Comparison of ENCODE assay signal across 24 cellular contexts in the genomic region with DNA sequence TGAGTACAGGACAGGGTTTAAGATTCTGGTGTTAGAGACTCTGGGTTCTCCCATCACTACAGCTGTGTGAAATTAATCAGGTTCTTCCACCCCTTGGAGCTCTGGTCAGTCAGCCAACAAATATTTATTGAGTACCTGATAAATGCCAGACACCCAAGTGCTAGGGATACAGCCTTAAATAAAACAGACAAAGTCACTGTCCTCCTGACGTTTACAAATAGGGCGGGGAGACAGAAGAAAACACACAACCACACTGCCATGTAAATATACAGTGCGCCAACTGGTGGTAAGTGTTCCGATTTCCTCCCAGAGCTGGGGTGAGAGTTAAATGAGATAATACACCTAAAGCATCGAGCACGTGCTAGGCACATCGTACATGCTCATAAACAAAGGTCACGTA.
DNase-seq lines count a peak whose midpoint lies in the region; ATAC-seq, FAIRE-seq and TF ChIP-seq lines count a peak whose summit lies in the region.
"Had no signal": no experiment of that assay in that cellular context is flagged by ENCODE, and none has a peak within 500 bp of the region (broad histone marks: within the 10 kb centered on the region; RNA-seq: fewer than 3 reads in every experiment).

No MANE protein-coding gene starts in this region.

- H3K9ac ChIP-seq in K562 (ENCODE audit: insufficient read depth in 1 of 2, low read depth in 2 of 2, low read length in 2 of 2) = no peak overlapping the region
- peak overlapping the region; percentile 10 for H3K9ac ChIP-seq in mesenchymal stem cell (ENCODE audit: low read length)

- 1% methylated on average over 8 of the region's 8 CpGs for WGBS in K562 (ENCODE audit: insufficient coverage, low coverage, missing lambda C conversion rate)
- 70% methylated on average over 7 of the region's 8 CpGs for WGBS in mesenchymal stem cell

- peak; percentile 50 for TF ChIP-seq CTCF in 22Rv1 (IDR thresholded peaks at IDR 0.05)
- peak; percentile 62 for TF ChIP-seq CTCF in LNCaP clone FGC (IDR thresholded peaks at IDR 0.05; ENCODE audit: control insufficient read depth, extremely low read depth, insufficient read depth)
- TF ChIP-seq CTCF in K562 (IDR thresholded peaks at IDR 0.05 in 2 of 3, conservative IDR thresholded peaks at IDR 0.05 in 1 of 3; ENCODE audit: insufficient read depth in 2 of 3, low read depth in 1 of 3, low read length in 3 of 3) = peak in 2 of 3 experiments; percentile 25 to 28; a peak in 2 of 6 replicates
- TF ChIP-seq CTCF in Peyer's patch (IDR thresholded peaks at IDR 0.05) = peak in 2 of 6 experiments; percentile 10 to 22

- no peak overlapping the region for H2BK5ac ChIP-seq in mesenchymal stem cell (ENCODE audit: low read depth, low read length, poor library complexity, severe bottlenecking)

- peak overlapping the region; percentile 37 to 44 for H3K4ac ChIP-seq in mesenchymal stem cell (ENCODE audit: low read depth in 1 of 2, low read length in 2 of 2)

- intact Hi-C loops in K562 (cut with micrococcal nuclease) = no loop called here

- H3K14ac ChIP-seq in mesenchymal stem cell (ENCODE audit: low read length in 2 of 2) = no peak overlapping the region

- H2BK12ac ChIP-seq in mesenchymal stem cell (ENCODE audit: low read length in 2 of 2) = peak overlapping the region in 1 of 2 experiments; percentile 67

- H3K79me1 ChIP-seq in mesenchymal stem cell (replicated peaks; ENCODE audit: low read length, poor library complexity, severe bottlenecking) = no peaks in the 10 kb centered on the region

- CTCF ChIA-PET in K562 (lab: Yijun Ruan, JAX; ENCODE audit: low intra/inter-chr PET ratio) = no interaction called here

- no peaks in the 10 kb centered on the region for H3K9me1 ChIP-seq in K562 (ENCODE audit: control insufficient read depth, insufficient read depth, low read length)

- no peak overlapping the region for H3K27ac ChIP-seq in 22Rv1
- no peak overlapping the region for H3K27ac ChIP-seq in K562 (ENCODE audit: extremely low read depth, low read depth, low read length)
- no peak overlapping the region for H3K27ac ChIP-seq in mesenchymal stem cell (ENCODE audit: low read length, poor library complexity, severe bottlenecking)
- peak overlapping the region in 1 of 4 donors; percentile 19 for H3K27ac ChIP-seq in Peyer's patch
- H3K27ac ChIP-seq: psoas muscle, thyroid gland had no signal

- H2AFZ ChIP-seq in K562 (ENCODE audit: low read depth, low read length) = no peak overlapping the region
- H2AFZ ChIP-seq in mesenchymal stem cell (ENCODE audit: low read depth, low read length) = no peak overlapping the region
- H2AFZ ChIP-seq: hepatocyte had no signal

- H3K27me3 ChIP-seq in K562 (ENCODE audit: control insufficient read depth in 2 of 2, insufficient read depth in 2 of 2, low read length in 2 of 2) (peaks cover 15 to 26% of the 10 kb centered on the region in 2 experiments; a peak in 3 of 5 replicates), mesenchymal stem cell (ENCODE audit: control insufficient read depth in 1 of 2, insufficient read depth in 1 of 2, low read length in 2 of 2) (no peaks in the 10 kb centered on the region), Peyer's patch (no peaks in the 10 kb centered on the region)
- H3K27me3 ChIP-seq: hepatocyte, thyroid gland had no signal

- H3K4me2 ChIP-seq in K562 (ENCODE audit: insufficient read depth, low read length) (no peak overlapping the region), mesenchymal stem cell (ENCODE audit: low read length, poor library complexity, severe bottlenecking) (no peak overlapping the region)
- H3K4me2 ChIP-seq: hepatocyte had no signal

- peak overlapping the region in 1 of 2 experiments; percentile 85 for H3K18ac ChIP-seq in mesenchymal stem cell (ENCODE audit: low read depth in 1 of 2, low read length in 2 of 2)

- H4K91ac ChIP-seq in mesenchymal stem cell (ENCODE audit: low read length) = no peak overlapping the region

- DNase-seq in LNCaP clone FGC (ENCODE audit: low read depth) (peak; percentile 69), K562 (ENCODE audit: extremely low read depth in 1 of 4, low spot score in 3 of 4) (no peak), mesenchymal stem cell (peak; percentile 56), NCI-H1436 treated with DMSO at 0.1 percent for 48 hours (lab: John Stamatoyannopoulos, UW) (no peak), Peyer's patch (no peak), DMS 273 (lab: John Stamatoyannopoulos, UW; ENCODE audit: unreplicated experiment) (no peak)
- DNase-seq: ACHN; activated naive CD4-positive, alpha-beta T cell; CD4-positive, CD25-positive, alpha-beta regulatory T cell; cerebellar nuclear complex; DMS79 treated with DMSO at 0.1 percent for 48 hours; effector memory CD4-positive, alpha-beta T cell; GOT3; islet precursor cell; mesendoderm; NCI-H2081 treated with DMSO at 0.1 percent for 48 hours; NCI-H526; psoas muscle; thyroid gland had no signal

- H2AK5ac ChIP-seq in mesenchymal stem cell (ENCODE audit: low read length, severe bottlenecking) = no peak overlapping the region

- H3K9me3 ChIP-seq in K562 (replicated peaks; ENCODE audit: control insufficient read depth, insufficient read depth, low read depth, low read length) = no peaks in the 10 kb centered on the region
- H3K9me3 ChIP-seq in mesenchymal stem cell (ENCODE audit: control insufficient read depth, low read length) = no peaks in the 10 kb centered on the region
- no peaks in the 10 kb centered on the region for H3K9me3 ChIP-seq in Peyer's patch
- H3K9me3 ChIP-seq: psoas muscle, thyroid gland had no signal

- H3K36me3 ChIP-seq in K562 (ENCODE audit: control insufficient read depth, insufficient read depth, low read length) = no peaks in the 10 kb centered on the region
- H3K36me3 ChIP-seq in mesenchymal stem cell (ENCODE audit: control insufficient read depth in 1 of 2, insufficient read depth in 2 of 2, low read depth in 1 of 2, low read length in 2 of 2) = no peaks in the 10 kb centered on the region
- no peaks in the 10 kb centered on the region for H3K36me3 ChIP-seq in Peyer's patch
- H3K36me3 ChIP-seq: thyroid gland had no signal

- POLR2A ChIA-PET in K562 (lab: Yijun Ruan, JAX) = interaction anchor here (1.0 kb wide), 1 partner anchor 164 kb away, joined by 4 read pairs; a partner anchor contains a TSS

- ATAC-seq in K562 = peak; percentile 48; the same call in 2 of the 3 replicates
- ATAC-seq in activated CD4-positive, CD25-positive, alpha-beta regulatory T cell treated with anti-CD3 and anti-CD28 coated beads, Interleukin-2, amount 50 U/mL, for 24 hours = no peak
- ATAC-seq: psoas muscle; stimulated activated memory B cell treated with anti-CD40 and anti-IgM and Interleukin-4, amounts not matched to agents 10 μg/mL and 1 μg/mL and 100 μg/mL, for 72 hours had no signal

- no peak overlapping the region for H4K8ac ChIP-seq in mesenchymal stem cell (ENCODE audit: low read length)

- no peak for TF ChIP-seq RAD21 in K562 (CRISPR knock-in tag; conservative IDR thresholded peaks at IDR 0.05 in 1 of 2, IDR thresholded peaks at IDR 0.05 in 1 of 2)

- no peak for TF ChIP-seq EP300 in K562 (IDR thresholded peaks at IDR 0.05; ENCODE audit: low read length)

- FAIRE-seq in K562 (lab: Jason Lieb, UNC) = peak; percentile 6
- FAIRE-seq: TTC549 had no signal

- TF ChIP-seq POLR2A in K562 (conservative IDR thresholded peaks at IDR 0.05) (no peak), Peyer's patch (IDR thresholded peaks at IDR 0.05) (no peak)

- in situ Hi-C loops in K562 (cut with MboI) = no loop called here

- H3K23ac ChIP-seq in mesenchymal stem cell (ENCODE audit: low read length in 2 of 2) = no peak overlapping the region

- no peaks in the 10 kb centered on the region for H3K4me1 ChIP-seq in K562 (replicated peaks in 1 of 2; ENCODE audit: control insufficient read depth in 2 of 2, insufficient read depth in 2 of 2, low read length in 2 of 2)
- peaks cover 2% of the 10 kb centered on the region for H3K4me1 ChIP-seq in mesenchymal stem cell (ENCODE audit: control insufficient read depth, insufficient read depth, low read depth, low read length)
- no peaks in the 10 kb centered on the region for H3K4me1 ChIP-seq in Peyer's patch
- H3K4me1 ChIP-seq: psoas muscle, thyroid gland had no signal

- H4K20me1 ChIP-seq in K562 (replicated peaks; ENCODE audit: control insufficient read depth, insufficient read depth, low read length) = no peaks in the 10 kb centered on the region

- no peaks in the 10 kb centered on the region for H3K79me2 ChIP-seq in K562 (ENCODE audit: control insufficient read depth, insufficient read depth, low read length)
- H3K79me2 ChIP-seq: hepatocyte had no signal

- H2BK15ac ChIP-seq in mesenchymal stem cell (ENCODE audit: low read depth, poor library complexity, severe bottlenecking) = no peak overlapping the region

- no peak overlapping the region for H2BK120ac ChIP-seq in mesenchymal stem cell (ENCODE audit: low read depth, low read length)

- no peak overlapping the region for H3K4me3 ChIP-seq in LNCaP clone FGC (ENCODE audit: low read depth, low read length)
- H3K4me3 ChIP-seq in K562 = no peak overlapping the region
- H3K4me3 ChIP-seq in mesenchymal stem cell (ENCODE audit: insufficient read depth in 1 of 2, low read depth in 1 of 2, low read length in 2 of 2) = no peak overlapping the region
- H3K4me3 ChIP-seq in Peyer's patch = no peak overlapping the region
- H3K4me3 ChIP-seq: hepatocyte, psoas muscle, thyroid gland had no signal

- BruUV-seq in K562 (replicated peaks; lab: Mats Ljungman, UMichigan) = no TSS peak

TF ChIP-seq in K562, 482 proteins besides CTCF, POLR2A, EP300 and RAD21:
- no peak for TF ChIP-seq BMI1 (IDR thresholded peaks at IDR 0.05; ENCODE audit: low read length)
- peak; percentile 44; the same call in 1 of the 2 replicates for TF ChIP-seq BHLHE40 (IDR thresholded peaks at IDR 0.05; ENCODE audit: low read length)

Comparison
In these comparisons a context has a peak if more than half of its experiments do, and no peak if none do; other contexts are left out.
1. DNase-seq: peak in LNCaP clone FGC (single experiment) and mesenchymal stem cell (single experiment); none in K562 (0 of 4), NCI-H1436 treated with DMSO at 0.1 percent for 48 hours (single experiment), Peyer's patch (0 of 3) and DMS 273 (single experiment).